ENCODE assay signal across 19 cellular contexts in genomic region chr4:123741906-123742305, GRCh38.
DNase-seq lines count a peak whose midpoint lies in the region; ATAC-seq, FAIRE-seq and TF ChIP-seq lines count a peak whose summit lies in the region.
"Had no signal": no experiment of that assay in that cellular context is flagged by ENCODE, and none has a peak within 500 bp of the region (broad histone marks: within the 10 kb centered on the region; RNA-seq: fewer than 3 reads in every experiment).

No MANE protein-coding gene starts in this region.

- no peaks in the 10 kb centered on the region for H3K9me3 Mint-ChIP-seq in glutamatergic neuron (ENCODE audit: unreplicated experiment)
- H3K9me3 Mint-ChIP-seq: activated naive CD4-positive, alpha-beta T cell treated with anti-CD3 and anti-CD28 coated beads, Interleukin-2, amount 50 U/mL, for 24 hours; naive B cell had no signal

- no peak overlapping the region for H3K4me3 Mint-ChIP-seq in glutamatergic neuron (ENCODE audit: unreplicated experiment)
- H3K4me3 Mint-ChIP-seq: activated naive CD4-positive, alpha-beta T cell treated with anti-CD3 and anti-CD28 coated beads, Interleukin-2, amount 50 U/mL, for 24 hours; B cell; naive B cell had no signal

- DNase-seq in LHCN-M2 (ENCODE audit: low read depth) (peak; percentile 9), amniotic epithelial cell (ENCODE audit: low read depth) (peak; percentile 40), foreskin melanocyte (peak; percentile 40), pulmonary artery endothelial cell (ENCODE audit: low read depth, low spot score) (peak; percentile 37), activated gamma-delta T cell (lab: John Stamatoyannopoulos, UW) (no peak), HTR-8/SVneo (ENCODE audit: insufficient read length, low spot score) (no peak), glutamatergic neuron (no peak)
- DNase-seq: activated CD4-positive, alpha-beta T cell treated with anti-CD3 and anti-CD28 coated beads, Interleukin-2, amount 50 U/mL, for 4 hours; activated T-cell treated with anti-CD3 and anti-CD28 coated beads for 4 hours; effector CD8-positive, alpha-beta T cell; H7; naive B cell; NCI-H748 treated with DMSO at 0.1 percent for 48 hours; stimulated activated naive CD4-positive, alpha-beta T cell treated with Interleukin-2 at 50 U/mL for 16 hours; upper lobe of left lung had no signal

- no peak overlapping the region for H3K27ac Mint-ChIP-seq in glutamatergic neuron (ENCODE audit: unreplicated experiment)
- H3K27ac Mint-ChIP-seq: activated naive CD4-positive, alpha-beta T cell treated with anti-CD3 and anti-CD28 coated beads, Interleukin-2, amount 50 U/mL, for 24 hours; B cell; naive B cell had no signal

- H3K27me3 Mint-ChIP-seq in glutamatergic neuron (ENCODE audit: unreplicated experiment) = peaks cover 1% of the 10 kb centered on the region

- FAIRE-seq in HTR-8/SVneo (lab: Jason Lieb, UNC) = no peak

- ATAC-seq in GM18868 (IDR thresholded peaks at IDR 0.05; ENCODE audit: unreplicated experiment) = no peak
- ATAC-seq: left lobe of liver had no signal

- TF ChIP-seq CTCF in glutamatergic neuron (IDR thresholded peaks at IDR 0.05; ENCODE audit: partially characterized antibody, unreplicated experiment) = no peak

- no peaks in the 10 kb centered on the region for H3K36me3 Mint-ChIP-seq in glutamatergic neuron (ENCODE audit: unreplicated experiment)
- H3K36me3 Mint-ChIP-seq: activated naive CD4-positive, alpha-beta T cell treated with anti-CD3 and anti-CD28 coated beads, Interleukin-2, amount 50 U/mL, for 24 hours; naive B cell had no signal

- H3K4me1 Mint-ChIP-seq in glutamatergic neuron (ENCODE audit: low read depth, unreplicated experiment) = no peaks in the 10 kb centered on the region
- H3K4me1 Mint-ChIP-seq: activated naive CD4-positive, alpha-beta T cell treated with anti-CD3 and anti-CD28 coated beads, Interleukin-2, amount 50 U/mL, for 24 hours; B cell had no signal

Comparison
In these comparisons a context has a peak if more than half of its experiments do, and no peak if none do; other contexts are left out.
1. DNase-seq: peak in LHCN-M2 (single experiment), amniotic epithelial cell (single experiment), foreskin melanocyte (single experiment) and pulmonary artery endothelial cell (single experiment); none in activated gamma-delta T cell (single experiment), HTR-8/SVneo (single experiment) and glutamatergic neuron (single experiment).